ENCODE assay signal across 20 cellular contexts in genomic region chr17:74490716-74491115, GRCh38. TPM values are rescaled to one million over a fixed set of nuclear protein-coding genes. Genes with fewer than 3 reads are reported as not detected.
DNase-seq lines count a peak whose midpoint lies in the region; ATAC-seq and TF ChIP-seq lines count a peak whose summit lies in the region.
"Had no signal": no experiment of that assay in that cellular context is flagged by ENCODE, and none has a peak within 500 bp of the region (broad histone marks: within the 10 kb centered on the region; RNA-seq: fewer than 3 reads in every experiment).

No MANE protein-coding gene starts in this region.

- TF ChIP-seq CTCF in GM10248 (IDR thresholded peaks at IDR 0.05; ENCODE audit: control extremely low read depth, extremely low read depth, low read depth, missing control alignments): no peak
- TF ChIP-seq CTCF in Peyer's patch (IDR thresholded peaks at IDR 0.05): no peak

- no peak overlapping the region for H3K4me3 ChIP-seq in Peyer's patch
- H3K4me3 ChIP-seq: BLaER1 treated with 17β-estradiol and CSF1 and Interleukin-3, amounts not matched to agents 10 nM and 100 nM; GM23248; K562 had no signal

- peak overlapping the region; percentile 6 to 41 (median 33) for H3K4me3 Mint-ChIP-seq in immature natural killer cell
- H3K4me3 Mint-ChIP-seq: CD8-positive, alpha-beta memory T cell had no signal

- peak overlapping the region; percentile 44 to 93 (median 88) for H3K27ac Mint-ChIP-seq in immature natural killer cell

- no peaks in the 10 kb centered on the region for H3K4me1 ChIP-seq in Peyer's patch

- ATAC-seq in HG02884 (IDR thresholded peaks at IDR 0.05; ENCODE audit: unreplicated experiment) (no peak), GM19452 (IDR thresholded peaks at IDR 0.05; ENCODE audit: unreplicated experiment) (no peak)
- ATAC-seq: HCT116, K562, SK-N-SH treated with all-trans-retinoic acid at 6 μM for 48 hours had no signal

- no peaks in the 10 kb centered on the region for H3K9me3 Mint-ChIP-seq in immature natural killer cell
- H3K9me3 Mint-ChIP-seq: CD8-positive, alpha-beta memory T cell had no signal

- H3K36me3 ChIP-seq in Peyer's patch: no peaks in the 10 kb centered on the region

- no peaks in the 10 kb centered on the region for H3K9me3 ChIP-seq in Peyer's patch

- peaks cover 73% of the 10 kb centered on the region in 2 donors for H3K4me1 Mint-ChIP-seq in immature natural killer cell

- TF ChIP-seq POLR2A in Peyer's patch (IDR thresholded peaks at IDR 0.05): no peak

- H3K27ac ChIP-seq in Peyer's patch: no peak overlapping the region
- H3K27ac ChIP-seq: BLaER1 treated with 17β-estradiol and CSF1 and Interleukin-3, amounts not matched to agents 10 nM and 100 nM; GM23248 had no signal

- peaks cover 15 to 26% (median 22%) of the 10 kb centered on the region in 3 donors for H3K36me3 Mint-ChIP-seq in immature natural killer cell

- POLR2A ChIA-PET in GM10248 (lab: Yijun Ruan, JAX): no interaction called here

- H3K27me3 ChIP-seq in Peyer's patch: no peaks in the 10 kb centered on the region
- H3K27me3 ChIP-seq: BLaER1 treated with 17β-estradiol and CSF1 and Interleukin-3, amounts not matched to agents 10 nM and 100 nM had no signal

- DNase-seq in GM10248 (ENCODE audit: extremely low spot score) (peak; percentile 1), Peyer's patch (peak in 2 of 3 donors; percentile 10 to 29), immature natural killer cell (no peak), dedifferentiated amniotic fluid mesenchymal stem cell (ENCODE audit: extremely low spot score) (no peak)
- peak; percentile 10 for DNase-seq in stimulated activated CD8-positive, alpha-beta memory T cell treated with anti-CD3 and anti-CD28 coated beads, Interleukin-4, amount 100 ng/mL, for 48 hours
- DNase-seq: CD8-positive, alpha-beta memory T cell; DMS79; GM23248; NCI-H1105 treated with DMSO at 0.1 percent for 48 hours; NCI-H1694; NCI-H2107; NCI-H2227 treated with DMSO at 0.1 percent for 48 hours; RPMI8226; SIG-M5 had no signal

- H3K27me3 Mint-ChIP-seq in immature natural killer cell (ENCODE audit: low read depth in 3 of 3): peaks cover 1 to 4% (median 2%) of the 10 kb centered on the region in 3 donors
- H3K27me3 Mint-ChIP-seq: CD8-positive, alpha-beta memory T cell had no signal

- CTCF ChIA-PET in GM10248 (lab: Yijun Ruan, JAX): interaction anchor here (0.9 to 3.4 kb wide), 5 partner anchors 11 to 123 kb away, joined by 3 to 19 read pairs (median 4); partner anchors contain the start of gene GPR142

RNA-seq across cellular contexts. Expression of gene CD300A, which starts 24.3 kb away (rescaled TPM):
- total RNA-seq in Peyer's patch: 10 to 100 TPM in 1 of 4 donors, 1 to 10 TPM in 3; 1.1 to 61.1 (median 6.8) TPM
- polyA plus RNA-seq in immature natural killer cell: 100 to 1,000 TPM; 357 to 514 (median 505) TPM
- total RNA-seq: GM23248 had no signal
- polyA plus RNA-seq: GM23248 had no signal

RNA-seq across cellular contexts. Expression of gene CD300LB, which starts 40.6 kb away (rescaled TPM):
- not detected for total RNA-seq in Peyer's patch
- polyA plus RNA-seq in immature natural killer cell: 1 to 10 TPM; 4.2 to 6.3 (median 5.5) TPM
- total RNA-seq: GM23248, K562 had no signal
- polyA plus RNA-seq: CD8-positive, alpha-beta memory T cell; GM23248; K562 had no signal

RNA-seq across cellular contexts. Expression of gene CD300C, which starts 55.2 kb away (rescaled TPM):
- total RNA-seq in Peyer's patch: not detected
- 10 to 100 TPM; 14.4 to 37.4 (median 21.2) TPM for polyA plus RNA-seq in immature natural killer cell
- total RNA-seq: K562 had no signal
- polyA plus RNA-seq: CD8-positive, alpha-beta memory T cell had no signal

RNA-seq across cellular contexts. Expression of gene GPRC5C, which starts 58.8 kb away (rescaled TPM):
- 100 to 1,000 TPM in 2 of 4 donors, 10 to 100 TPM in 2; 61.1 to 173 (median 107) TPM for total RNA-seq in Peyer's patch
- polyA plus RNA-seq in immature natural killer cell: 1 to 10 TPM in 1 of 3 donors, under 1 TPM in 1, not detected in 1; 0.89 to 3.2 TPM
- polyA plus RNA-seq: CD8-positive, alpha-beta memory T cell had no signal

Comparison
In these comparisons a context has a peak if more than half of its experiments do, and no peak if none do; other contexts are left out.
1. DNase-seq: peak in GM10248 (single experiment), Peyer's patch (2 of 3) and stimulated activated CD8-positive, alpha-beta memory T cell treated with anti-CD3 and anti-CD28 coated beads, Interleukin-4, amount 100 ng/mL, for 48 hours (single experiment); none in immature natural killer cell (0 of 3) and dedifferentiated amniotic fluid mesenchymal stem cell (single experiment).